In genomic region chr11:126317681-126318641, GRCh38 we compare ENCODE assay signal across 8 cellular contexts. TPM values are rescaled to one million over a fixed set of nuclear protein-coding genes. Genes with fewer than 3 reads are reported as not detected.
DNase-seq lines count a peak whose midpoint lies in the region; ATAC-seq and TF ChIP-seq lines count a peak whose summit lies in the region.

No MANE protein-coding gene starts in this region.

- peak; percentile 48 for ATAC-seq in GM19025 (IDR thresholded peaks at IDR 0.05; ENCODE audit: low read depth, unreplicated experiment)
- ATAC-seq in HG03378 (IDR thresholded peaks at IDR 0.05; ENCODE audit: unreplicated experiment) = peak; percentile 9

- H3K4me3 ChIP-seq in foreskin fibroblast (ENCODE audit: low read depth in 1 of 2, low read length in 2 of 2) = peak overlapping the region; percentile 24 to 53

- DNase-seq in AG20443 (ENCODE audit: low spot score) (peak; percentile 83), foreskin fibroblast (peak; percentile 81 to 91), putamen (ENCODE audit: low spot score) (peak; percentile 23), SK-N-DZ (ENCODE audit: low spot score) (no peak), NCI-H1694 treated with DMSO at 0.1 percent for 48 hours (lab: John Stamatoyannopoulos, UW) (no peak)
- peak; percentile 21 to 35 for DNase-seq in activated CD4-positive, alpha-beta T cell treated with anti-CD3 and anti-CD28 coated beads, Interleukin-2, amount 50 U/mL, for 48 hours

- no peak for TF ChIP-seq CTCF in foreskin fibroblast (IDR thresholded peaks at IDR 0.05; ENCODE audit: low read depth, low read length)

RNA-seq across cellular contexts. Expression of gene DCPS, which starts 14.1 kb away (rescaled TPM):
- 13.7 and 17.4 TPM in 2 replicates for polyA plus RNA-seq in SK-N-DZ (2014; cell fraction: cytosol; rRNA removed)
- 6.0 and 10.6 TPM in 2 replicates for polyA plus RNA-seq in SK-N-DZ (2014; cell fraction: nucleus; rRNA removed)

RNA-seq across cellular contexts. Expression of gene TIRAP, which starts 35.1 kb away (rescaled TPM):
- polyA plus RNA-seq in SK-N-DZ (2014; cell fraction: cytosol; rRNA removed) = 1.4 and 2.6 TPM in 2 replicates
- 0.85 and 3.2 TPM in 2 replicates for polyA plus RNA-seq in SK-N-DZ (2014; cell fraction: nucleus; rRNA removed)

RNA-seq across cellular contexts. Expression of gene ST3GAL4, which starts 37.5 kb away (rescaled TPM):
- polyA plus RNA-seq in SK-N-DZ (2014; cell fraction: cytosol; rRNA removed) = 10.9 and 11.7 TPM in 2 replicates
- 12.8 and 13.0 TPM in 2 replicates for polyA plus RNA-seq in SK-N-DZ (2014; cell fraction: nucleus; rRNA removed)

RNA-seq across cellular contexts. Expression of gene FOXRED1, which starts 49.0 kb away (rescaled TPM):
- 44.6 and 48.7 TPM in 2 replicates for polyA plus RNA-seq in SK-N-DZ (2014; cell fraction: cytosol; rRNA removed)
- 65.7 and 79.5 TPM in 2 replicates for polyA plus RNA-seq in SK-N-DZ (2014; cell fraction: nucleus; rRNA removed)

RNA-seq across cellular contexts. Expression of gene SRPRA, which starts 49.3 kb away (rescaled TPM):
- 28.1 and 30.0 TPM in 2 replicates for polyA plus RNA-seq in SK-N-DZ (2014; cell fraction: cytosol; rRNA removed)
- 50.4 and 54.0 TPM in 2 replicates for polyA plus RNA-seq in SK-N-DZ (2014; cell fraction: nucleus; rRNA removed)

Comparison
In these comparisons a context has a peak if more than half of its experiments do, and no peak if none do; other contexts are left out.
1. DNase-seq: peak in AG20443 (single experiment), activated CD4-positive, alpha-beta T cell treated with anti-CD3 and anti-CD28 coated beads, Interleukin-2, amount 50 U/mL, for 48 hours (2 of 2), foreskin fibroblast (2 of 2) and putamen (single experiment); none in SK-N-DZ (single experiment) and NCI-H1694 treated with DMSO at 0.1 percent for 48 hours (single experiment).